ENCODE assay signal across 16 cellular contexts in genomic region chr18:3616744-3617143, GRCh38.
A peak's percentile ranks its signal among the peaks of the same experiment; 100 is the strongest.
DNase-seq lines count a peak whose midpoint lies in the region; ATAC-seq, FAIRE-seq and TF ChIP-seq lines count a peak whose summit lies in the region.
"Had no signal": no experiment of that assay in that cellular context is flagged by ENCODE, and none has a peak within 500 bp of the region (broad histone marks: within the 10 kb centered on the region; RNA-seq: fewer than 3 reads in every experiment).

No MANE protein-coding gene starts in this region.

- H3K4me2 ChIP-seq in HCT116 (ENCODE audit: low read length): peak overlapping the region; percentile 59; the same call in 1 of the 2 replicates
- H3K4me2 ChIP-seq in K562 (ENCODE audit: insufficient read depth, low read length): no peak overlapping the region
- H3K4me2 ChIP-seq: BLaER1 treated with 17β-estradiol and CSF1 and Interleukin-3, amounts not matched to agents 10 nM and 100 nM had no signal

- POLR2A ChIA-PET in HCT116 (lab: Charles Lee): interaction anchor here (1.1 to 4.1 kb wide), 9 partner anchors 10 to 319 kb away, joined by 3 to 41 read pairs (median 11); no protein-coding TSS in a partner anchor
- POLR2A ChIA-PET in K562 (lab: Yijun Ruan, JAX): interaction anchor here (0.9 to 2.8 kb wide), 5 partner anchors 9 to 45 kb away, joined by 3 to 10 read pairs (median 7); no protein-coding TSS in a partner anchor

- CTCF ChIA-PET in HCT116 (lab: Charles Lee) (interaction anchor here (0.9 kb wide), 1 partner anchor 49 kb away, joined by 3 read pairs; no protein-coding TSS in a partner anchor), K562 (lab: Yijun Ruan, JAX; ENCODE audit: low intra/inter-chr PET ratio) (no interaction called here)

- H3K9me3 ChIP-seq in HCT116 (ENCODE audit: control insufficient read depth in 1 of 2, insufficient read depth in 1 of 2, low read depth in 1 of 2, low read length in 2 of 2) (no peaks in the 10 kb centered on the region), K562 (replicated peaks; ENCODE audit: control insufficient read depth, insufficient read depth, low read depth, low read length) (no peaks in the 10 kb centered on the region; the same call in 1 of the 2 replicates)
- H3K9me3 ChIP-seq: BLaER1 treated with 17β-estradiol and CSF1 and Interleukin-3, amounts not matched to agents 10 nM and 100 nM had no signal

- H3K9ac ChIP-seq in HCT116 (ENCODE audit: low read length) (peak overlapping the region; percentile 70), K562 (ENCODE audit: insufficient read depth in 1 of 2, low read depth in 2 of 2, low read length in 2 of 2) (no peak overlapping the region)
- H3K9ac ChIP-seq: BLaER1 treated with 17β-estradiol and CSF1 and Interleukin-3, amounts not matched to agents 10 nM and 100 nM had no signal

- peak overlapping the region; percentile 100 for H3K27ac ChIP-seq in HCT116 (ENCODE audit: low read depth, low read length)
- no peak overlapping the region; the same call in 1 of the 3 replicates for H3K27ac ChIP-seq in K562 (ENCODE audit: extremely low read depth, low read depth, low read length)
- H3K27ac ChIP-seq: 22Rv1; BLaER1 treated with 17β-estradiol and CSF1 and Interleukin-3, amounts not matched to agents 10 nM and 100 nM; HL-60 had no signal

- in situ Hi-C loops in K562 (cut with MboI): no loop called here

- H3K9me2 ChIP-seq in HCT116 (ENCODE audit: insufficient read depth): no peaks in the 10 kb centered on the region

- H3K4me3 ChIP-seq in HCT116 (replicated peaks in 1 of 2; ENCODE audit: low read depth in 1 of 2, low read length in 2 of 2) (no peak overlapping the region), K562 (no peak overlapping the region)
- H3K4me3 ChIP-seq: BLaER1 treated with 17β-estradiol and CSF1 and Interleukin-3, amounts not matched to agents 10 nM and 100 nM; GM12878 had no signal

- TF ChIP-seq POLR2A in HCT116 (IDR thresholded peaks at IDR 0.05; ENCODE audit: borderline replicate concordance, extremely low read depth, insufficient read depth, insufficient read length) (no peak), K562 (conservative IDR thresholded peaks at IDR 0.05) (no peak)

- TF ChIP-seq RAD21 in HCT116 (IDR thresholded peaks at IDR 0.05; ENCODE audit: low read depth): no peak
- no peak for TF ChIP-seq RAD21 in K562 (CRISPR knock-in tag; conservative IDR thresholded peaks at IDR 0.05 in 1 of 2, IDR thresholded peaks at IDR 0.05 in 1 of 2)

- H3K4me1 ChIP-seq in HCT116 (ENCODE audit: control insufficient read depth in 1 of 2, insufficient read depth in 2 of 2, low read length in 2 of 2) (peaks cover 78 to 97% of the 10 kb centered on the region in 2 experiments), K562 (replicated peaks in 1 of 2; ENCODE audit: control insufficient read depth in 2 of 2, insufficient read depth in 2 of 2, low read length in 2 of 2) (peaks cover 41 to 58% of the 10 kb centered on the region in 2 experiments)

- H3K79me2 ChIP-seq in HCT116 (ENCODE audit: insufficient read depth, low read length) (peaks cover 16% of the 10 kb centered on the region), K562 (ENCODE audit: control insufficient read depth, insufficient read depth, low read length) (peaks cover 5% of the 10 kb centered on the region; the same call in 1 of the 3 replicates)

- H3K27ac Mint-ChIP-seq in neural crest cell (ENCODE audit: unreplicated experiment): peak overlapping the region; percentile 27

- TF ChIP-seq EP300 in K562 (IDR thresholded peaks at IDR 0.05; ENCODE audit: low read length): no peak

- no peaks in the 10 kb centered on the region for H4K20me1 ChIP-seq in HCT116 (ENCODE audit: insufficient read depth)
- no peaks in the 10 kb centered on the region for H4K20me1 ChIP-seq in K562 (replicated peaks; ENCODE audit: control insufficient read depth, insufficient read depth, low read length)
- H4K20me1 ChIP-seq: BLaER1 treated with 17β-estradiol and CSF1 and Interleukin-3, amounts not matched to agents 10 nM and 100 nM had no signal

- H3K27me3 Mint-ChIP-seq in neural crest cell (ENCODE audit: low read depth): no peaks in the 10 kb centered on the region

- H2AFZ ChIP-seq in HCT116 (ENCODE audit: low read depth, low read length, poor library complexity, severe bottlenecking) (no peak overlapping the region), K562 (ENCODE audit: low read depth, low read length) (no peak overlapping the region)

- peaks cover 61% of the 10 kb centered on the region for H3K4me1 Mint-ChIP-seq in neural crest cell

- H3K4me3 Mint-ChIP-seq in neural crest cell: no peak overlapping the region
- H3K4me3 Mint-ChIP-seq: CD4-positive, CD25-positive, alpha-beta regulatory T cell had no signal

- WGBS in K562 (ENCODE audit: insufficient coverage, low coverage, missing lambda C conversion rate): 74% methylated on average over 3 of the region's 3 CpGs

- no peaks in the 10 kb centered on the region for H3K27me3 ChIP-seq in HCT116 (ENCODE audit: insufficient read depth, low read length)
- no peaks in the 10 kb centered on the region for H3K27me3 ChIP-seq in K562 (ENCODE audit: control insufficient read depth in 2 of 2, insufficient read depth in 2 of 2, low read length in 2 of 2)
- H3K27me3 ChIP-seq: BLaER1 treated with 17β-estradiol and CSF1 and Interleukin-3, amounts not matched to agents 10 nM and 100 nM had no signal

- FAIRE-seq in K562 (lab: Jason Lieb, UNC): no peak
- FAIRE-seq: GM12878 had no signal

- TF ChIP-seq CTCF in HCT116 (IDR thresholded peaks at IDR 0.05 in 2 of 3, conservative IDR thresholded peaks at IDR 0.05 in 1 of 3; ENCODE audit: borderline replicate concordance in 1 of 3, insufficient read depth in 1 of 3, low read depth in 2 of 3, low read length in 2 of 3) (no peak), K562 (IDR thresholded peaks at IDR 0.05 in 2 of 3, conservative IDR thresholded peaks at IDR 0.05 in 1 of 3; ENCODE audit: insufficient read depth in 2 of 3, low read depth in 1 of 3, low read length in 3 of 3) (no peak), neural crest cell (conservative IDR thresholded peaks at IDR 0.05) (no peak)

- no peaks in the 10 kb centered on the region for H3K9me1 ChIP-seq in K562 (ENCODE audit: control insufficient read depth, insufficient read depth, low read length)

- H3K9me3 Mint-ChIP-seq in neural crest cell: no peaks in the 10 kb centered on the region

- H3K36me3 Mint-ChIP-seq in neural crest cell (ENCODE audit: low read depth): no peaks in the 10 kb centered on the region
- H3K36me3 Mint-ChIP-seq: CD4-positive, CD25-positive, alpha-beta regulatory T cell had no signal

- DNase-seq in activated CD8-positive, alpha-beta memory T cell treated with anti-CD3 and anti-CD28 coated beads, Interleukin-2, amount 50 U/mL, for 48 hours: peak; percentile 32
- DNase-seq in activated CD8-positive, alpha-beta memory T cell treated with anti-CD3 and anti-CD28 coated beads for 24 hours: no peak
- no peak for DNase-seq in HCT116 (ENCODE audit: low read depth, low spot score)
- no peak for DNase-seq in K562 (ENCODE audit: extremely low read depth in 1 of 4, low spot score in 3 of 4)
- no peak for DNase-seq in neural crest cell (ENCODE audit: low read depth, low spot score)
- DNase-seq in hippocampal formation (lab: John Stamatoyannopoulos, UW): no peak
- no peak for DNase-seq in medulla oblongata (ENCODE audit: extremely low spot score)
- DNase-seq in AML-193 (lab: John Stamatoyannopoulos, UW): no peak
- DNase-seq: CD4-positive, CD25-positive, alpha-beta regulatory T cell; DMS79; GOT3; HCEC 1CT had no signal

- ATAC-seq in HCT116: no peak
- no peak for ATAC-seq in K562
- ATAC-seq: GM12878 had no signal

- BruUV-seq in HCT116 (replicated peaks; lab: Mats Ljungman, UMichigan): no TSS peak
- no TSS peak for BruUV-seq in K562 (replicated peaks; lab: Mats Ljungman, UMichigan)

- RAD21 ChIA-PET in HCT116 (lab: Charles Lee; ENCODE audit: low non-redundant PET in 1 of 2, low total read pairs in 2 of 2, uncharacterized antibody in 2 of 2, unreplicated experiment in 2 of 2): interaction anchor here in 1 of 2 experiments (0.7 kb wide), 1 partner anchor 9 kb away, joined by 7 read pairs; no protein-coding TSS in a partner anchor

- intact Hi-C loops in HCT116 (cut with micrococcal nuclease): no loop called here
- intact Hi-C loops in K562 (cut with micrococcal nuclease): no loop called here

- H3K36me3 ChIP-seq in HCT116 (ENCODE audit: control insufficient read depth in 1 of 2, insufficient read depth in 2 of 2, low read length in 2 of 2): peaks cover 0 to 4% of the 10 kb centered on the region in 2 experiments; a peak in 1 of 4 replicates
- no peaks in the 10 kb centered on the region for H3K36me3 ChIP-seq in K562 (ENCODE audit: control insufficient read depth, insufficient read depth, low read length)
- H3K36me3 ChIP-seq: BLaER1 treated with 17β-estradiol and CSF1 and Interleukin-3, amounts not matched to agents 10 nM and 100 nM had no signal

TF ChIP-seq in HCT116, 20 proteins besides CTCF, POLR2A, EP300 and RAD21:
- TF ChIP-seq YY1 (IDR thresholded peaks at IDR 0.05; ENCODE audit: extremely low read depth, insufficient replicate concordance, low read depth, low read length) (peak; percentile 22), SIN3A (IDR thresholded peaks at IDR 0.05; ENCODE audit: low read depth) (no peak)
TF ChIP-seq in HCT116: peak in this region for 1.

TF ChIP-seq in K562, 482 proteins besides CTCF, POLR2A, EP300 and RAD21 (continues in another document):
- TF ChIP-seq MXI1 (IDR thresholded peaks at IDR 0.05; ENCODE audit: low read depth, low read length) (no peak), IRF1 (CRISPR knock-in tag; IDR thresholded peaks at IDR 0.05; ENCODE audit: borderline replicate concordance) (no peak), ZNF316 (IDR thresholded peaks at IDR 0.05) (peak; percentile 64), ZNF175 (CRISPR knock-in tag; IDR thresholded peaks at IDR 0.05; ENCODE audit: low read depth) (0 out of 2 replicates have a peak, but pooled peaks have one; percentile 8), ZNF445 (CRISPR knock-in tag; IDR thresholded peaks at IDR 0.05; ENCODE audit: low read depth) (no peak), ZNF146 (CRISPR knock-in tag; IDR thresholded peaks at IDR 0.05; ENCODE audit: unreplicated experiment) (no peak), ZNF584 (CRISPR knock-in tag; IDR thresholded peaks at IDR 0.05; ENCODE audit: low read depth) (no peak), ZNF408 (CRISPR knock-in tag; IDR thresholded peaks at IDR 0.05; ENCODE audit: low read depth) (no peak), ZBTB8A (IDR thresholded peaks at IDR 0.05; ENCODE audit: partially characterized antibody) (no peak), HIVEP1 (CRISPR knock-in tag; IDR thresholded peaks at IDR 0.05) (no peak), ZNF133 (CRISPR knock-in tag; IDR thresholded peaks at IDR 0.05) (no peak), MAFK (IDR thresholded peaks at IDR 0.05; ENCODE audit: low read length) (0 out of 2 replicates have a peak, but pooled peaks have one; percentile 24), ZNF561 (CRISPR knock-in tag; conservative IDR thresholded peaks at IDR 0.05) (no peak)
